In the genomic region with DNA sequence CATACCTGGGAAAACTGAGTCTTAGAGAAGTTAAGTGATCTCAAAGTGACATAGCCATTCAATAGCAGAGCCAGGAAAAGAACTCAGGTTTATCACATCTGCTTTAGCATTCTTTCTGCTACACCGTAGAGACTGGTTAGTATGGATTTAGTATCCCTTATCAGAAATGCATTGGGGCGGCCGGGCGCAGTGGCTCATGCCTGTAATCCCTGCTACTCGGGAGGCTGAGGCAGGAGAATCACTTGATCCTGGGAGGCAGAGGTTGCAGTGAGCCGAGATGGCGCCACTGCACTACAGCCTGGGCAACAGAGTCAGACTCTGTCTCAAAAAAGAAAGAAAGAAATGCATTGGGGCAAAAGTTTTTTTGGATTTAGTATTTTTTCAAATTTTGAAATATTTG, we compare ENCODE assay signal across 8 cellular contexts. TPM values are rescaled to one million over a fixed set of nuclear protein-coding genes. Genes with fewer than 3 reads are reported as not detected.
DNase-seq lines count a peak whose midpoint lies in the region; ATAC-seq, FAIRE-seq and TF ChIP-seq lines count a peak whose summit lies in the region.
"Not testable (repeated sequence)": the region's sequence is repeated elsewhere in the genome, so short reads cannot be mapped to it uniquely, and the experiment has no call there.
"Had no signal": no experiment of that assay in that cellular context is flagged by ENCODE, and none has a peak within 500 bp of the region (broad histone marks: within the 10 kb centered on the region; RNA-seq: fewer than 3 reads in every experiment).

No MANE protein-coding gene starts in this region.

- not testable (repeated sequence) for H3K27me3 Mint-ChIP-seq in CD4-positive, CD25-positive, alpha-beta regulatory T cell; WTC11 (ENCODE audit: low read depth); activated naive CD8-positive, alpha-beta T cell treated with anti-CD3 and anti-CD28 coated beads, Interleukin-2, amount 50 U/mL, for 24 hours

- CTCF ChIA-PET in WTC11 (lab: Charles Lee): interaction anchor here (1.8 kb wide), 1 partner anchor 13 kb away, joined by 13 read pairs; no protein-coding TSS in a partner anchor

- POLR2A ChIA-PET in WTC11 (lab: Charles Lee): not testable (repeated sequence)

- not testable (repeated sequence) for FAIRE-seq in keratinocyte (lab: Jason Lieb, UNC)

- not testable (repeated sequence) for ATAC-seq in CD4-positive, CD25-positive, alpha-beta regulatory T cell (ENCODE audit: low read depth in 2 of 2); WTC11; activated naive CD8-positive, alpha-beta T cell treated with anti-CD3 and anti-CD28 coated beads, Interleukin-2, amount 50 U/mL, for 24 hours

- H3K79me2 ChIP-seq in keratinocyte (ENCODE audit: control insufficient read depth, insufficient read depth, low read length): peaks cover 59% of the 10 kb centered on the region

- not testable (repeated sequence) for TF ChIP-seq CTCF in WTC11 (IDR thresholded peaks at IDR 0.05); keratinocyte (optimal IDR thresholded peaks at IDR 0.05 in 1 of 3, IDR thresholded peaks at IDR 0.05 in 1 of 3, conservative IDR thresholded peaks at IDR 0.05 in 1 of 3; ENCODE audit: extremely low read depth in 1 of 3, insufficient read depth in 2 of 3, low read length in 3 of 3); retinal pigment epithelial cell (conservative IDR thresholded peaks at IDR 0.05; ENCODE audit: low read depth, low read length)

- H3K36me3 ChIP-seq in CD4-positive, CD25-positive, alpha-beta regulatory T cell (ENCODE audit: control insufficient read depth, insufficient read depth, low read length): peaks cover 35% of the 10 kb centered on the region
- peaks cover 13 to 20% of the 10 kb centered on the region in 2 experiments for H3K36me3 ChIP-seq in keratinocyte (ENCODE audit: control insufficient read depth in 2 of 2, extremely low read depth in 1 of 2, insufficient read depth in 2 of 2, low read length in 2 of 2)

- peaks cover 23 to 64% (median 35%) of the 10 kb centered on the region in 4 donors for H3K4me1 Mint-ChIP-seq in CD4-positive, CD25-positive, alpha-beta regulatory T cell
- H3K4me1 Mint-ChIP-seq in WTC11: peaks cover 15% of the 10 kb centered on the region
- H3K4me1 Mint-ChIP-seq in activated naive CD8-positive, alpha-beta T cell treated with anti-CD3 and anti-CD28 coated beads, Interleukin-2, amount 50 U/mL, for 24 hours: peaks cover 61% of the 10 kb centered on the region

- H3K9ac ChIP-seq in keratinocyte (ENCODE audit: control insufficient read depth, extremely low read depth, insufficient read depth, low read length): not testable (repeated sequence)

- peak overlapping the region in 2 of 3 donors; percentile 25 to 98 for H3K27ac Mint-ChIP-seq in CD4-positive, CD25-positive, alpha-beta regulatory T cell
- H3K27ac Mint-ChIP-seq in WTC11: not testable (repeated sequence)
- H3K27ac Mint-ChIP-seq in activated naive CD8-positive, alpha-beta T cell treated with anti-CD3 and anti-CD28 coated beads, Interleukin-2, amount 50 U/mL, for 24 hours: peak overlapping the region; percentile 97

- peaks cover 18% of the 10 kb centered on the region for H3K36me3 Mint-ChIP-seq in CD4-positive, CD25-positive, alpha-beta regulatory T cell
- H3K36me3 Mint-ChIP-seq in WTC11: peaks cover 31% of the 10 kb centered on the region
- H3K36me3 Mint-ChIP-seq in activated naive CD8-positive, alpha-beta T cell treated with anti-CD3 and anti-CD28 coated beads, Interleukin-2, amount 50 U/mL, for 24 hours (ENCODE audit: low read depth): peaks cover 49% of the 10 kb centered on the region

- dilution Hi-C loops in keratinocyte (cut with MboI; ENCODE audit: extremely low pct_ligation_motif_present, low sequenced_read_pairs): not testable (repeated sequence)

- H3K9me1 ChIP-seq in keratinocyte (ENCODE audit: control insufficient read depth, extremely low read depth, insufficient read depth, low read length): not testable (repeated sequence)

- H3K4me1 ChIP-seq in CD4-positive, CD25-positive, alpha-beta regulatory T cell (ENCODE audit: control insufficient read depth, insufficient read depth, low read length, poor library complexity, severe bottlenecking): peaks cover 25% of the 10 kb centered on the region
- H3K4me1 ChIP-seq in keratinocyte (ENCODE audit: control insufficient read depth, extremely low read depth, insufficient read depth, low read length): peaks cover 12% of the 10 kb centered on the region

- H3K4me2 ChIP-seq in keratinocyte (ENCODE audit: control insufficient read depth, extremely low read depth, insufficient read depth, low read depth, low read length): peak overlapping the region; percentile 100

- DNase-seq in CD4-positive, CD25-positive, alpha-beta regulatory T cell; Jurkat, Clone E6-1 (ENCODE audit: low read depth, low spot score); WTC11 (ENCODE audit: low spot score); activated naive CD8-positive, alpha-beta T cell treated with anti-CD3 and anti-CD28 coated beads, Interleukin-2, amount 50 U/mL, for 24 hours; keratinocyte (ENCODE audit: low read depth, low spot score); retinal pigment epithelial cell (ENCODE audit: low read depth): not testable (repeated sequence)

- H4K20me1 ChIP-seq in keratinocyte (ENCODE audit: control insufficient read depth, extremely low read depth, insufficient read depth, low read length): not testable (repeated sequence)

- H3K27me3 ChIP-seq in CD4-positive, CD25-positive, alpha-beta regulatory T cell (ENCODE audit: control insufficient read depth, insufficient read depth, low read length); keratinocyte (ENCODE audit: control insufficient read depth, extremely low read depth, insufficient read depth, low read length): not testable (repeated sequence)

- H3K9me3 ChIP-seq in CD4-positive, CD25-positive, alpha-beta regulatory T cell (ENCODE audit: control insufficient read depth in 2 of 2, low read length in 2 of 2); keratinocyte (ENCODE audit: control insufficient read depth, low read depth, low read length): not testable (repeated sequence)

- peak overlapping the region; percentile 96 to 99 (median 98) for H3K4me3 Mint-ChIP-seq in CD4-positive, CD25-positive, alpha-beta regulatory T cell
- peak overlapping the region; percentile 96 for H3K4me3 Mint-ChIP-seq in WTC11
- H3K4me3 Mint-ChIP-seq in activated naive CD8-positive, alpha-beta T cell treated with anti-CD3 and anti-CD28 coated beads, Interleukin-2, amount 50 U/mL, for 24 hours: peak overlapping the region; percentile 93

- H3K27ac ChIP-seq in CD4-positive, CD25-positive, alpha-beta regulatory T cell (ENCODE audit: insufficient read depth, low read length, poor library complexity, severe bottlenecking); keratinocyte (ENCODE audit: control insufficient read depth, insufficient read depth, low read length): not testable (repeated sequence)

- not testable (repeated sequence) for H2AFZ ChIP-seq in keratinocyte (ENCODE audit: control insufficient read depth, low read length)

- peak overlapping the region; percentile 92 for H3K4me3 ChIP-seq in CD4-positive, CD25-positive, alpha-beta regulatory T cell (ENCODE audit: low read depth, low read length)
- H3K4me3 ChIP-seq in Jurkat, Clone E6-1 (ENCODE audit: low read length): peak overlapping the region; percentile 73
- not testable (repeated sequence) for H3K4me3 ChIP-seq in keratinocyte (ENCODE audit: control insufficient read depth in 2 of 3, extremely low read depth in 1 of 3, insufficient read depth in 2 of 3, low read depth in 1 of 3, low read length in 3 of 3)
- H3K4me3 ChIP-seq in retinal pigment epithelial cell (ENCODE audit: low read length): peak overlapping the region; percentile 95

- not testable (repeated sequence) for H3K9me3 Mint-ChIP-seq in CD4-positive, CD25-positive, alpha-beta regulatory T cell; WTC11; activated naive CD8-positive, alpha-beta T cell treated with anti-CD3 and anti-CD28 coated beads, Interleukin-2, amount 50 U/mL, for 24 hours

RNA-seq across cellular contexts. Expression of gene PSMD13, which starts 1.6 kb away (rescaled TPM):
- total RNA-seq in CD4-positive, CD25-positive, alpha-beta regulatory T cell: 99.6 TPM
- polyA plus RNA-seq in CD4-positive, CD25-positive, alpha-beta regulatory T cell: 100 to 1,000 TPM; 223 to 276 (median 261) TPM
- 223 TPM for polyA plus RNA-seq in Jurkat, Clone E6-1 (2012; ENCODE audit: insufficient read depth, insufficient read length)
- 144 to 148 TPM (median 147 TPM) in 3 replicates for total RNA-seq in WTC11 (2021)
- polyA plus RNA-seq in keratinocyte: 165 to 221 TPM (median 184 TPM) in 3 replicates
- 121 TPM for polyA plus RNA-seq in keratinocyte (2011; ENCODE audit: low read depth)
- polyA plus RNA-seq in keratinocyte (2011; cell fraction: cytosol; rRNA removed): 141 and 146 TPM in 2 replicates
- polyA plus RNA-seq in keratinocyte (2011; cell fraction: nucleus; rRNA removed): 134 and 140 TPM in 2 replicates
- 110 and 192 TPM in 2 replicates for polyA plus RNA-seq in keratinocyte (2012; ENCODE audit: low replicate concordance)
- 84.0 to 98.0 TPM (median 92.6 TPM) in 3 replicates for polyA minus RNA-seq in keratinocyte
- polyA minus RNA-seq in keratinocyte (2011; cell fraction: cytosol; rRNA and poly(A)+ RNA removed): 78.8 TPM
- polyA minus RNA-seq in keratinocyte (2011; cell fraction: nucleus; rRNA and poly(A)+ RNA removed): 49.9 and 56.8 TPM in 2 replicates

RNA-seq across cellular contexts. Expression of gene SIRT3, which starts 2.2 kb away (rescaled TPM):
- 14.2 TPM for total RNA-seq in CD4-positive, CD25-positive, alpha-beta regulatory T cell
- 10 to 100 TPM in 2 of 4 donors, 1 to 10 TPM in 2; 6.9 to 12.4 (median 10.3) TPM for polyA plus RNA-seq in CD4-positive, CD25-positive, alpha-beta regulatory T cell
- polyA plus RNA-seq in Jurkat, Clone E6-1 (2012; ENCODE audit: insufficient read depth, insufficient read length): 16.6 TPM
- 19.2 to 21.0 TPM (median 20.5 TPM) in 3 replicates for total RNA-seq in WTC11 (2021)
- 11.2 to 13.7 TPM (median 12.6 TPM) in 3 replicates for polyA plus RNA-seq in keratinocyte
- polyA plus RNA-seq in keratinocyte (2011; ENCODE audit: low read depth): 6.5 TPM
- 6.5 and 10.6 TPM in 2 replicates for polyA plus RNA-seq in keratinocyte (2011; cell fraction: cytosol; rRNA removed)
- 45.5 and 45.7 TPM in 2 replicates for polyA plus RNA-seq in keratinocyte (2011; cell fraction: nucleus; rRNA removed)
- 10.8 and 13.8 TPM in 2 replicates for polyA plus RNA-seq in keratinocyte (2012; ENCODE audit: low replicate concordance)
- 9.1 to 15.1 TPM (median 13.0 TPM) in 3 replicates for polyA minus RNA-seq in keratinocyte
- 7.1 TPM for polyA minus RNA-seq in keratinocyte (2011; cell fraction: cytosol; rRNA and poly(A)+ RNA removed)
- 7.7 and 10.3 TPM in 2 replicates for polyA minus RNA-seq in keratinocyte (2011; cell fraction: nucleus; rRNA and poly(A)+ RNA removed)

RNA-seq across cellular contexts. Expression of gene RIC8A, which starts 30.8 kb away (rescaled TPM):
- total RNA-seq in CD4-positive, CD25-positive, alpha-beta regulatory T cell: 135 TPM
- 10 to 100 TPM; 74.1 to 89.7 (median 78.6) TPM for polyA plus RNA-seq in CD4-positive, CD25-positive, alpha-beta regulatory T cell
- polyA plus RNA-seq in Jurkat, Clone E6-1 (2012; ENCODE audit: insufficient read depth, insufficient read length): 88.6 TPM
- 67.8 to 69.5 TPM (median 68.3 TPM) in 3 replicates for total RNA-seq in WTC11 (2021)
- 120 to 196 TPM (median 129 TPM) in 3 replicates for polyA plus RNA-seq in keratinocyte
- polyA plus RNA-seq in keratinocyte (2011; ENCODE audit: low read depth): 16.1 TPM
- polyA plus RNA-seq in keratinocyte (2011; cell fraction: cytosol; rRNA removed): 130 and 138 TPM in 2 replicates
- polyA plus RNA-seq in keratinocyte (2011; cell fraction: nucleus; rRNA removed): 218 and 272 TPM in 2 replicates
- polyA plus RNA-seq in keratinocyte (2012; ENCODE audit: low replicate concordance): 72.8 and 112 TPM in 2 replicates
- polyA minus RNA-seq in keratinocyte: 179 to 492 TPM (median 229 TPM) in 3 replicates
- 194 TPM for polyA minus RNA-seq in keratinocyte (2011; cell fraction: cytosol; rRNA and poly(A)+ RNA removed)
- polyA minus RNA-seq in keratinocyte (2011; cell fraction: nucleus; rRNA and poly(A)+ RNA removed): 132 and 151 TPM in 2 replicates

RNA-seq across cellular contexts. Expression of gene BET1L, which starts 31.1 kb away (rescaled TPM):
- 66.4 TPM for total RNA-seq in CD4-positive, CD25-positive, alpha-beta regulatory T cell
- 10 to 100 TPM; 58.2 to 84.4 (median 64.6) TPM for polyA plus RNA-seq in CD4-positive, CD25-positive, alpha-beta regulatory T cell
- polyA plus RNA-seq in Jurkat, Clone E6-1 (2012; ENCODE audit: insufficient read depth, insufficient read length): 28.3 TPM
- total RNA-seq in WTC11 (2021): 45.1 to 51.4 TPM (median 47.0 TPM) in 3 replicates
- 27.0 to 44.8 TPM (median 36.6 TPM) in 3 replicates for polyA plus RNA-seq in keratinocyte
- 21.8 TPM for polyA plus RNA-seq in keratinocyte (2011; ENCODE audit: low read depth)
- polyA plus RNA-seq in keratinocyte (2011; cell fraction: cytosol; rRNA removed): 36.2 and 40.9 TPM in 2 replicates
- polyA plus RNA-seq in keratinocyte (2011; cell fraction: nucleus; rRNA removed): 45.5 and 54.8 TPM in 2 replicates
- 21.0 and 26.0 TPM in 2 replicates for polyA plus RNA-seq in keratinocyte (2012; ENCODE audit: low replicate concordance)
- 34.3 to 70.7 TPM (median 42.7 TPM) in 3 replicates for polyA minus RNA-seq in keratinocyte
- polyA minus RNA-seq in keratinocyte (2011; cell fraction: cytosol; rRNA and poly(A)+ RNA removed): 23.6 TPM
- 12.5 and 22.6 TPM in 2 replicates for polyA minus RNA-seq in keratinocyte (2011; cell fraction: nucleus; rRNA and poly(A)+ RNA removed)

RNA-seq across cellular contexts. Expression of gene NLRP6, which starts 39.9 kb away (rescaled TPM):
- total RNA-seq in CD4-positive, CD25-positive, alpha-beta regulatory T cell: 1.8 TPM
- polyA plus RNA-seq in CD4-positive, CD25-positive, alpha-beta regulatory T cell: 1 to 10 TPM in 3 of 4 donors, under 1 TPM in 1; 0.36 to 4.0 (median 2.4) TPM
- 0.29 TPM for polyA plus RNA-seq in Jurkat, Clone E6-1 (2012; ENCODE audit: insufficient read depth, insufficient read length)
- 0.09 to 0.14 TPM in 2 of 3 replicates, not detected in the other for total RNA-seq in WTC11 (2021)
- polyA plus RNA-seq in keratinocyte: not detected in 3 replicates
- polyA plus RNA-seq in keratinocyte (2011; ENCODE audit: low read depth): not detected
- polyA plus RNA-seq in keratinocyte (2011; cell fraction: cytosol; rRNA removed): not detected in 2 replicates
- polyA plus RNA-seq in keratinocyte (2011; cell fraction: nucleus; rRNA removed): not detected in 2 replicates
- not detected in 2 replicates for polyA plus RNA-seq in keratinocyte (2012; ENCODE audit: low replicate concordance)
- polyA minus RNA-seq in keratinocyte: not detected in 3 replicates
- not detected for polyA minus RNA-seq in keratinocyte (2011; cell fraction: cytosol; rRNA and poly(A)+ RNA removed)
- not detected in 2 replicates for polyA minus RNA-seq in keratinocyte (2011; cell fraction: nucleus; rRNA and poly(A)+ RNA removed)
- total RNA-seq: bronchial epithelial cell, HT-29 had no signal
